ENCODE assay signal across 20 cellular contexts in genomic region chr1:175508320-175509110, GRCh38.
DNase-seq lines count a peak whose midpoint lies in the region; TF ChIP-seq lines count a peak whose summit lies in the region.
"Had no signal": no experiment of that assay in that cellular context is flagged by ENCODE, and none has a peak within 500 bp of the region (broad histone marks: within the 10 kb centered on the region; RNA-seq: fewer than 3 reads in every experiment).

No MANE protein-coding gene starts in this region.

- H3K36me3 ChIP-seq in mammary epithelial cell (ENCODE audit: insufficient read depth, low read length) = no peaks in the 10 kb centered on the region
- no peaks in the 10 kb centered on the region for H3K36me3 ChIP-seq in kidney epithelial cell (ENCODE audit: control insufficient read depth, insufficient read depth, low read length)
- H3K36me3 ChIP-seq: BE2C, Peyer's patch, SJSA1 had no signal

- in situ Hi-C loops in mammary epithelial cell (cut with MboI; ENCODE audit: low sequenced_read_pairs in 2 of 2) = no loop called here

- no peak for TF ChIP-seq CTCF in mammary epithelial cell (conservative IDR thresholded peaks at IDR 0.05 in 1 of 2, IDR thresholded peaks at IDR 0.05 in 1 of 2; ENCODE audit: extremely low read depth in 1 of 2, insufficient read depth in 1 of 2, low read depth in 1 of 2, low read length in 2 of 2)
- no peak for TF ChIP-seq CTCF in MCF 10A (IDR thresholded peaks at IDR 0.05; ENCODE audit: unreplicated experiment)
- no peak for TF ChIP-seq CTCF in kidney epithelial cell (IDR thresholded peaks at IDR 0.05; ENCODE audit: insufficient read depth, low read length, poor library complexity, severe bottlenecking)

- intact Hi-C loops in mammary epithelial cell (cut with micrococcal nuclease) (no loop called here), MCF 10A (cut with micrococcal nuclease) (no loop called here)

- no peak overlapping the region for H3K27ac Mint-ChIP-seq in MCF 10A (ENCODE audit: low read depth, unreplicated experiment)
- H3K27ac Mint-ChIP-seq: CD4-positive, CD25-positive, alpha-beta regulatory T cell; HFFc6 had no signal

- H3K9me3 ChIP-seq in mammary epithelial cell (replicated peaks; ENCODE audit: insufficient read depth, low read length) = no peaks in the 10 kb centered on the region
- H3K9me3 ChIP-seq: BE2C, Peyer's patch, SJSA1 had no signal

- H3K4me3 ChIP-seq in mammary epithelial cell (replicated peaks in 1 of 3; ENCODE audit: insufficient read depth in 1 of 3, low read depth in 2 of 3, low read length in 3 of 3) (no peak overlapping the region), kidney epithelial cell (ENCODE audit: low read depth, low read length) (no peak overlapping the region)
- H3K4me3 ChIP-seq: Peyer's patch, SJSA1 had no signal

- BruUV-seq in mammary epithelial cell (replicated peaks; lab: Mats Ljungman, UMichigan) (no TSS peak), MCF 10A (replicated peaks; lab: Mats Ljungman, UMichigan) (no TSS peak)

- POLR2A ChIA-PET in MCF 10A (lab: Yijun Ruan, JAX) = no interaction called here

- H3K4me1 Mint-ChIP-seq in MCF 10A (ENCODE audit: insufficient read depth, unreplicated experiment) = no peaks in the 10 kb centered on the region
- H3K4me1 Mint-ChIP-seq: CD4-positive, CD25-positive, alpha-beta regulatory T cell had no signal

- DNase-seq in mammary epithelial cell = peak; percentile 49
- no peak for DNase-seq in MCF 10A (ENCODE audit: unreplicated experiment)
- peak; percentile 87 for DNase-seq in dermis blood vessel endothelial cell
- peak; percentile 67 for DNase-seq in kidney epithelial cell (ENCODE audit: low read depth)
- DNase-seq in A172 (ENCODE audit: low spot score) = no peak
- no peak for DNase-seq in NOMO-1 treated with dmso at 0.1 percent for 144 hours (lab: John Stamatoyannopoulos, UW; ENCODE audit: unreplicated experiment)
- no peak for DNase-seq in hepatic stellate cell (ENCODE audit: low spot score)
- no peak for DNase-seq in UCSD-AML1 (lab: John Stamatoyannopoulos, UW; ENCODE audit: unreplicated experiment)
- DNase-seq: BE2C; CD4-positive, CD25-positive, alpha-beta regulatory T cell; COR-L47; DMS 273 treated with DMSO at 0.1 percent for 48 hours; DND-41; HFFc6; NCI-H1105 treated with DMSO at 0.1 percent for 48 hours; NCI-H1694 treated with DMSO at 0.1 percent for 48 hours; NCI-H345; NCI-H526; Peyer's patch had no signal

- no peaks in the 10 kb centered on the region for H3K4me1 ChIP-seq in mammary epithelial cell (ENCODE audit: insufficient read depth, low read length)
- H3K4me1 ChIP-seq: BE2C, Peyer's patch, SJSA1 had no signal

- no peak overlapping the region for H3K4me2 ChIP-seq in mammary epithelial cell (ENCODE audit: insufficient read depth, low read depth, low read length)

- H3K36me3 Mint-ChIP-seq in MCF 10A (ENCODE audit: insufficient read depth, unreplicated experiment) = no peaks in the 10 kb centered on the region
- H3K36me3 Mint-ChIP-seq: CD4-positive, CD25-positive, alpha-beta regulatory T cell had no signal

- no peak overlapping the region for H3K9ac ChIP-seq in mammary epithelial cell (ENCODE audit: insufficient read depth, low read length)

- dilution Hi-C loops in mammary epithelial cell (cut with HindIII; ENCODE audit: low sequenced_read_pairs) = no loop called here

- H4K20me1 ChIP-seq in mammary epithelial cell (ENCODE audit: insufficient read depth, low read length) = no peaks in the 10 kb centered on the region

- whole genome bisulfite sequencing in mammary epithelial cell (ENCODE audit: low coverage, missing lambda C conversion rate) = 56% methylated on average over 3 of the region's 3 CpGs

- H3K9me3 Mint-ChIP-seq in MCF 10A (ENCODE audit: unreplicated experiment) = no peaks in the 10 kb centered on the region

- no peak overlapping the region for H2AFZ ChIP-seq in mammary epithelial cell (ENCODE audit: low read depth, low read length)

- CTCF ChIA-PET in mammary epithelial cell (lab: Charles Lee; ENCODE audit: low non-redundant PET) = no interaction called here
- CTCF ChIA-PET in MCF 10A (lab: Yijun Ruan, JAX) = interaction anchor here (0.5 to 1.5 kb wide), 4 partner anchors 20 to 1334 kb away, joined by 3 to 5 read pairs (median 4); no protein-coding TSS in a partner anchor

- no peaks in the 10 kb centered on the region for H3K27me3 ChIP-seq in mammary epithelial cell (ENCODE audit: insufficient read depth, low read length)
- H3K27me3 ChIP-seq in kidney epithelial cell (ENCODE audit: control insufficient read depth, insufficient read depth, low read length) = no peaks in the 10 kb centered on the region
- H3K27me3 ChIP-seq: BE2C, Peyer's patch, SJSA1 had no signal

- no peak overlapping the region for H3K27ac ChIP-seq in mammary epithelial cell (ENCODE audit: insufficient read depth, low read depth, low read length)
- H3K27ac ChIP-seq: Peyer's patch, SJSA1 had no signal

- H3K4me3 Mint-ChIP-seq in MCF 10A (ENCODE audit: unreplicated experiment) = no peak overlapping the region
- H3K4me3 Mint-ChIP-seq: CD4-positive, CD25-positive, alpha-beta regulatory T cell; HFFc6 had no signal

- H3K27me3 Mint-ChIP-seq in MCF 10A (ENCODE audit: insufficient read depth, unreplicated experiment) = peaks cover 58% of the 10 kb centered on the region

- H3K79me2 ChIP-seq in mammary epithelial cell (ENCODE audit: insufficient read depth, low read length) = no peaks in the 10 kb centered on the region

Comparison
In these comparisons a context has a peak if more than half of its experiments do, and no peak if none do; other contexts are left out.
1. DNase-seq: peak in mammary epithelial cell (single experiment), dermis blood vessel endothelial cell (single experiment) and kidney epithelial cell (single experiment); none in MCF 10A (single experiment), A172 (single experiment), NOMO-1 treated with dmso at 0.1 percent for 144 hours (single experiment), hepatic stellate cell (single experiment) and UCSD-AML1 (single experiment).